ENCODE assay signal across 10 cellular contexts in genomic region chr5:179866241-179867078, GRCh38. TPM values are rescaled to one million over a fixed set of nuclear protein-coding genes. Genes with fewer than 3 reads are reported as not detected.
A peak's percentile ranks its signal among the peaks of the same experiment; 100 is the strongest.
DNase-seq lines count a peak whose midpoint lies in the region; ATAC-seq, FAIRE-seq and TF ChIP-seq lines count a peak whose summit lies in the region.
"Had no signal": no experiment of that assay in that cellular context is flagged by ENCODE, and none has a peak within 500 bp of the region (broad histone marks: within the 10 kb centered on the region; RNA-seq: fewer than 3 reads in every experiment).

No MANE protein-coding gene starts in this region.

- no peak for TF ChIP-seq POLR2A in GM12891 (IDR thresholded peaks at IDR 0.05; ENCODE audit: low read depth, low read length)

- peaks cover 3% of the 10 kb centered on the region for H3K9me3 Mint-ChIP-seq in Calu3 (ENCODE audit: low read depth, unreplicated experiment)
- H3K9me3 Mint-ChIP-seq in activated CD8-positive, alpha-beta memory T cell treated with anti-CD3 and anti-CD28 coated beads, Interleukin-2, amount 10 ng/mL, durations not matched to agents 7 days and 5 days (ENCODE audit: low read depth): no peaks in the 10 kb centered on the region
- H3K9me3 Mint-ChIP-seq: natural killer cell had no signal

- H3K9ac ChIP-seq in SU-DHL-6 (ENCODE audit: low read length): no peak overlapping the region

- H4K20me1 ChIP-seq in SU-DHL-6 (ENCODE audit: low read depth, low read length): no peaks in the 10 kb centered on the region

- no peak overlapping the region for H3K4me2 ChIP-seq in SU-DHL-6 (ENCODE audit: low read depth, low read length, poor library complexity, severe bottlenecking)

- FAIRE-seq in GM12891 (lab: Jason Lieb, UNC): peak; percentile 75

- intact Hi-C loops in Calu3 (cut with micrococcal nuclease; ENCODE audit: unreplicated experiment): no loop called here

- no peak overlapping the region for H3K27ac ChIP-seq in SU-DHL-6 (ENCODE audit: low read depth, low read length)

- DNase-seq in 8988T (peak; percentile 71), GM12891 (ENCODE audit: insufficient read length, low spot score) (peak; percentile 71), fibroblast of villous mesenchyme (ENCODE audit: low read depth) (peak; percentile 12), Calu3 (no peak), NCI-H524 treated with DMSO at 0.1 percent for 48 hours (lab: John Stamatoyannopoulos, UW) (no peak), NCI-H2029 treated with DMSO at 0.1 percent for 48 hours (lab: John Stamatoyannopoulos, UW) (no peak)
- DNase-seq in activated CD8-positive, alpha-beta memory T cell treated with anti-CD3 and anti-CD28 coated beads, Interleukin-2, amount 10 ng/mL, durations not matched to agents 7 days and 5 days: no peak
- DNase-seq: natural killer cell, Right ventricle myocardium superior had no signal

- CTCF ChIA-PET in Calu3 (lab: Charles Lee): interaction anchor here (0.6 kb wide), 1 partner anchor 316 kb away, joined by 4 read pairs; the partner anchor contains the start of gene RUFY1
- CTCF ChIA-PET in activated CD8-positive, alpha-beta memory T cell treated with anti-CD3 and anti-CD28 coated beads, Interleukin-2, amount 10 ng/mL, durations not matched to agents 7 days and 5 days (lab: Charles Lee): interaction anchor here (0.8 to 1.2 kb wide), 2 partner anchors 65 to 96 kb away, joined by 3 read pairs; no protein-coding TSS in a partner anchor

- BruUV-seq in Calu3 (replicated peaks; lab: Mats Ljungman, UMichigan): no TSS peak

- H3K79me2 ChIP-seq in SU-DHL-6 (ENCODE audit: insufficient read depth, low read length): no peaks in the 10 kb centered on the region

- H3K27me3 Mint-ChIP-seq in Calu3 (ENCODE audit: unreplicated experiment): no peaks in the 10 kb centered on the region
- no peaks in the 10 kb centered on the region for H3K27me3 Mint-ChIP-seq in activated CD8-positive, alpha-beta memory T cell treated with anti-CD3 and anti-CD28 coated beads, Interleukin-2, amount 10 ng/mL, durations not matched to agents 7 days and 5 days

- peaks cover 67% of the 10 kb centered on the region for H3K36me3 Mint-ChIP-seq in Calu3 (ENCODE audit: insufficient read depth, unreplicated experiment)
- peaks cover 20% of the 10 kb centered on the region for H3K36me3 Mint-ChIP-seq in activated CD8-positive, alpha-beta memory T cell treated with anti-CD3 and anti-CD28 coated beads, Interleukin-2, amount 10 ng/mL, durations not matched to agents 7 days and 5 days
- H3K36me3 Mint-ChIP-seq: natural killer cell had no signal

- no peaks in the 10 kb centered on the region for H3K4me1 Mint-ChIP-seq in Calu3 (ENCODE audit: low read depth, unreplicated experiment)
- H3K4me1 Mint-ChIP-seq in activated CD8-positive, alpha-beta memory T cell treated with anti-CD3 and anti-CD28 coated beads, Interleukin-2, amount 10 ng/mL, durations not matched to agents 7 days and 5 days: peaks cover 2% of the 10 kb centered on the region
- H3K4me1 Mint-ChIP-seq: natural killer cell had no signal

- no peak overlapping the region for H3K4me3 Mint-ChIP-seq in Calu3 (ENCODE audit: low read depth, unreplicated experiment)
- H3K4me3 Mint-ChIP-seq in activated CD8-positive, alpha-beta memory T cell treated with anti-CD3 and anti-CD28 coated beads, Interleukin-2, amount 10 ng/mL, durations not matched to agents 7 days and 5 days: no peak overlapping the region
- H3K4me3 Mint-ChIP-seq: natural killer cell had no signal

- H3F3A ChIP-seq in SU-DHL-6 (ENCODE audit: insufficient read depth): no peaks in the 10 kb centered on the region

- H3K4me3 ChIP-seq in SU-DHL-6 (ENCODE audit: insufficient read depth, low read length, poor library complexity, severe bottlenecking): no peak overlapping the region
- H3K4me3 ChIP-seq in fibroblast of villous mesenchyme (ENCODE audit: low read depth, low read length): no peak overlapping the region

- H3K27me3 ChIP-seq in SU-DHL-6 (ENCODE audit: low read length): no peaks in the 10 kb centered on the region

- H3K27ac Mint-ChIP-seq in Calu3 (ENCODE audit: unreplicated experiment): no peak overlapping the region
- no peak overlapping the region for H3K27ac Mint-ChIP-seq in activated CD8-positive, alpha-beta memory T cell treated with anti-CD3 and anti-CD28 coated beads, Interleukin-2, amount 10 ng/mL, durations not matched to agents 7 days and 5 days

- no peak for ATAC-seq in activated CD8-positive, alpha-beta memory T cell treated with anti-CD3 and anti-CD28 coated beads, Interleukin-2, amount 10 ng/mL, durations not matched to agents 7 days and 5 days
- ATAC-seq: natural killer cell had no signal

- H3K9me2 ChIP-seq in SU-DHL-6 (replicated peaks; ENCODE audit: insufficient read depth, low read length): no peaks in the 10 kb centered on the region

- H2AFZ ChIP-seq in SU-DHL-6 (ENCODE audit: low read depth, low read length, severe bottlenecking): no peak overlapping the region

- TF ChIP-seq CTCF in SU-DHL-6 (IDR thresholded peaks at IDR 0.05; ENCODE audit: insufficient read depth, low read length, poor library complexity, severe bottlenecking) (peak; percentile 14), fibroblast of villous mesenchyme (IDR thresholded peaks at IDR 0.05; ENCODE audit: insufficient read depth, low read depth, low read length) (no peak), Calu3 (IDR thresholded peaks at IDR 0.05; ENCODE audit: unreplicated experiment) (no peak)

- H3K36me3 ChIP-seq in SU-DHL-6 (ENCODE audit: low read length): peaks cover 11% of the 10 kb centered on the region; the same call in 1 of the 2 replicates

- H3K9me3 ChIP-seq in SU-DHL-6 (ENCODE audit: insufficient read depth, low read length): no peaks in the 10 kb centered on the region

TF ChIP-seq in GM12891, 5 proteins besides CTCF, POLR2A, EP300 and RAD21:
- no peak for TF ChIP-seq POLR2AphosphoS5 (IDR thresholded peaks at IDR 0.05; ENCODE audit: low read depth, low read length)
- TF ChIP-seq POU2F2 (IDR thresholded peaks at IDR 0.05; ENCODE audit: low read depth, low read length): 0 out of 2 replicates have a peak, but pooled peaks have one; percentile 6
TF ChIP-seq in GM12891: peak in this region for 1.

RNA-seq across cellular contexts. Expression of gene MRNIP, which starts 7.8 kb away (rescaled TPM):
- polyA plus RNA-seq in GM12891 (2012; ENCODE audit: low read depth, missing spikeins): 17.9 TPM
- 9.0 and 13.0 TPM in 2 replicates for total RNA-seq in fibroblast of villous mesenchyme
- total RNA-seq in Calu3 (2022): 41.5 and 47.1 TPM in 2 replicates
- total RNA-seq in activated CD8-positive, alpha-beta memory T cell treated with anti-CD3 and anti-CD28 coated beads, Interleukin-2, amount 10 ng/mL, durations not matched to agents 7 days and 5 days: 10 to 100 TPM; 20.2 to 21.4 TPM

RNA-seq across cellular contexts. Expression of gene TBC1D9B, which starts 41.2 kb away (rescaled TPM):
- polyA plus RNA-seq in GM12891 (2012; ENCODE audit: low read depth, missing spikeins): 43.9 TPM
- total RNA-seq in fibroblast of villous mesenchyme: 70.0 and 93.1 TPM in 2 replicates
- 147 and 148 TPM in 2 replicates for total RNA-seq in Calu3 (2022)
- 10 to 100 TPM; 71.6 to 83.3 TPM for total RNA-seq in activated CD8-positive, alpha-beta memory T cell treated with anti-CD3 and anti-CD28 coated beads, Interleukin-2, amount 10 ng/mL, durations not matched to agents 7 days and 5 days

RNA-seq across cellular contexts. Expression of gene SQSTM1, which starts 45.8 kb away (rescaled TPM):
- polyA plus RNA-seq in GM12891 (2012; ENCODE audit: low read depth, missing spikeins): 108 TPM
- total RNA-seq in fibroblast of villous mesenchyme (752 and 892 TPM in 2 replicates), Calu3 (2022) (1,023 and 1,145 TPM in 2 replicates)
- 100 to 1,000 TPM; 130 to 198 TPM for total RNA-seq in activated CD8-positive, alpha-beta memory T cell treated with anti-CD3 and anti-CD28 coated beads, Interleukin-2, amount 10 ng/mL, durations not matched to agents 7 days and 5 days

RNA-seq across cellular contexts. Expression of gene MGAT4B, which starts 59.8 kb away (rescaled TPM):
- 27.7 TPM for polyA plus RNA-seq in GM12891 (2012; ENCODE audit: low read depth, missing spikeins)
- 83.8 and 102 TPM in 2 replicates for total RNA-seq in fibroblast of villous mesenchyme
- 610 and 613 TPM in 2 replicates for total RNA-seq in Calu3 (2022)
- 100 to 1,000 TPM; 100 to 116 TPM for total RNA-seq in activated CD8-positive, alpha-beta memory T cell treated with anti-CD3 and anti-CD28 coated beads, Interleukin-2, amount 10 ng/mL, durations not matched to agents 7 days and 5 days

Comparison
In these comparisons a context has a peak if more than half of its experiments do, and no peak if none do; other contexts are left out.
1. DNase-seq: peak in 8988T (single experiment), GM12891 (single experiment) and fibroblast of villous mesenchyme (single experiment); none in Calu3 (single experiment), activated CD8-positive, alpha-beta memory T cell treated with anti-CD3 and anti-CD28 coated beads, Interleukin-2, amount 10 ng/mL, durations not matched to agents 7 days and 5 days (single experiment), NCI-H524 treated with DMSO at 0.1 percent for 48 hours (single experiment) and NCI-H2029 treated with DMSO at 0.1 percent for 48 hours (single experiment).